Comparison of ENCODE assay signal across 9 cellular contexts in the genomic region with DNA sequence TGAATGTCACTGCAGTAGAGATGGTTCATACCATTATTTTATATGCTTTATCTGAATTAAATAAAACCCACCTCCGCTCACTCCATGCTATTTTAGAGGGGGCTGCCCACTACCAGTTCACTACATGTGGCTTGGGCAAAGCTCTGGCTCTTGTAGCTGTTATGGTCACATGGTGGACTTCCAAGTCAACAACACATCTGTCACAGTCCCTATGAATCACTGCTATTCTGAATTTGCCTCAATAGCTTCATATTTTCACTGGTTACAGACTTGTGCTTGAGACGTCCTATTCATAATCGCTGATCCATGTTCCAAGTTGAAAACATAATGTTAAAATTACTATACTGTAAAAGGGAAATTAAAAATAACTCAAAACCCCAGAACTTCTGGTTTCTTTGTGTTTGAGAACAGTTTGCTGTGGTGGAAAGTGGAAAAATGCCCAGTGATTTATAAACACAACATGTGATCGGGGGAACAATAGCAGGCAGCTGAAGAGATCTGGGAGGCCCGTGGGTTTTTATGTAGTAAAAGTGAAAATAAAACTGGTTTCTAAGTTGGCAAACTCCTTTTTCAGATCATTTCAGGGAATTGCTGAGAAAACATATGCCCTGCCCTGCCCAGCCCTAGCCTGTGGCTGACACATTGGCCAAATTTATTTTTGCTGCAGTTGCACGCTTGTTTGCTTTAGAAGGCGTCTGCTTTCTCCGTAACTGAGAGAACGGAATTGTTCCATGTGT.
DNase-seq lines count a peak whose midpoint lies in the region; ATAC-seq and TF ChIP-seq lines count a peak whose summit lies in the region.
"Had no signal": no experiment of that assay in that cellular context is flagged by ENCODE, and none has a peak within 500 bp of the region (broad histone marks: within the 10 kb centered on the region; RNA-seq: fewer than 3 reads in every experiment).

No MANE protein-coding gene starts in this region.

- no peaks in the 10 kb centered on the region for H4K20me1 ChIP-seq in Karpas-422 (ENCODE audit: insufficient read depth, low read depth, low read length)

- H3K9me2 ChIP-seq in Karpas-422 (replicated peaks; ENCODE audit: insufficient read depth, low read length), result no peaks in the 10 kb centered on the region

- H3K4me1 Mint-ChIP-seq in immature natural killer cell, result peaks cover 10 to 18% of the 10 kb centered on the region in 2 donors

- ATAC-seq in stimulated activated naive CD8-positive, alpha-beta T cell treated with anti-CD3 and anti-CD28 coated beads, Interleukin-15, Interleukin-2, amounts not matched to agents 100 U/mL and 50 U/mL, for 24 hours, result no peak

- DNase-seq in HFF-Myc (ENCODE audit: extremely low read depth, low read depth) (peak; percentile 9), amygdala (lab: John Stamatoyannopoulos, UW) (peak in 45 of 56 donors; percentile 2 to 88 (median 21)), immature natural killer cell (peak in 1 of 3 donors; percentile 0), substantia nigra (lab: John Stamatoyannopoulos, UW) (peak in 35 of 49 donors; percentile 1 to 65 (median 23)), NCI-H187 treated with DMSO at 0.1 percent for 48 hours (lab: John Stamatoyannopoulos, UW) (no peak), Karpas-422 (no peak)
- DNase-seq in stimulated activated naive CD8-positive, alpha-beta T cell treated with anti-CD3 and anti-CD28 coated beads, Interleukin-15, Interleukin-2, amounts not matched to agents 100 U/mL and 50 U/mL, for 24 hours, result no peak
- DNase-seq: NCI-H1436 treated with DMSO at 0.1 percent for 48 hours, trophoblast cell had no signal

- peak overlapping the region in 3 of 6 donors; percentile 24 to 64 (median 52) for H3K27ac Mint-ChIP-seq in immature natural killer cell

- no peak overlapping the region for H2AFZ ChIP-seq in Karpas-422 (ENCODE audit: low read length)

- H3K36me3 Mint-ChIP-seq in immature natural killer cell, result no peaks in the 10 kb centered on the region

- H3K27ac ChIP-seq in substantia nigra (ENCODE audit: low read depth, low read length, poor library complexity, severe bottlenecking), result peak overlapping the region; percentile 95
- H3K27ac ChIP-seq in Karpas-422 (ENCODE audit: low read length), result no peak overlapping the region

- H3K27me3 ChIP-seq in Karpas-422 (ENCODE audit: low read length), result no peaks in the 10 kb centered on the region

- H3K9me3 ChIP-seq in Karpas-422 (ENCODE audit: low read length), result no peaks in the 10 kb centered on the region

- peaks cover 0 to 12% (median 4%) of the 10 kb centered on the region in 6 donors for H3K9me3 Mint-ChIP-seq in immature natural killer cell

- H3K4me3 Mint-ChIP-seq in immature natural killer cell, result peak overlapping the region; percentile 31 to 49 (median 46)

- no peaks in the 10 kb centered on the region for H3K36me3 ChIP-seq in Karpas-422 (ENCODE audit: insufficient read depth, low read length)

- H3K79me2 ChIP-seq in Karpas-422 (ENCODE audit: low read length), result no peaks in the 10 kb centered on the region

- no peak for TF ChIP-seq CTCF in HFF-Myc (IDR thresholded peaks at IDR 0.05; ENCODE audit: low read depth, low read length, missing control alignments)

- peaks cover 2 to 9% (median 5%) of the 10 kb centered on the region in 3 donors for H3K27me3 Mint-ChIP-seq in immature natural killer cell (ENCODE audit: low read depth in 3 of 3)

- H3K4me1 ChIP-seq in Karpas-422 (ENCODE audit: low read length), result no peaks in the 10 kb centered on the region

- H3K9ac ChIP-seq in Karpas-422 (ENCODE audit: low read length), result no peak overlapping the region

- H3K4me3 ChIP-seq in HFF-Myc (replicated peaks; ENCODE audit: low read depth, low read length), result peak overlapping the region; percentile 25
- no peak overlapping the region for H3K4me3 ChIP-seq in Karpas-422 (ENCODE audit: low read length)

- H3K4me2 ChIP-seq in Karpas-422 (ENCODE audit: low read depth, low read length, poor library complexity, severe bottlenecking), result no peak overlapping the region

Comparison
In these comparisons a context has a peak if more than half of its experiments do, and no peak if none do; other contexts are left out.
1. DNase-seq: peak in HFF-Myc (single experiment), amygdala (45 of 56) and substantia nigra (35 of 49); none in stimulated activated naive CD8-positive, alpha-beta T cell treated with anti-CD3 and anti-CD28 coated beads, Interleukin-15, Interleukin-2, amounts not matched to agents 100 U/mL and 50 U/mL, for 24 hours (single experiment), NCI-H187 treated with DMSO at 0.1 percent for 48 hours (single experiment) and Karpas-422 (single experiment).